In genomic region chr12:14824012-14824634, GRCh38 we compare ENCODE assay signal across 27 cellular contexts. TPM values are rescaled to one million over a fixed set of nuclear protein-coding genes. Genes with fewer than 3 reads are reported as not detected.
DNase-seq lines count a peak whose midpoint lies in the region; ATAC-seq and TF ChIP-seq lines count a peak whose summit lies in the region.
"Had no signal": no experiment of that assay in that cellular context is flagged by ENCODE, and none has a peak within 500 bp of the region (broad histone marks: within the 10 kb centered on the region; RNA-seq: fewer than 3 reads in every experiment).

No MANE protein-coding gene starts in this region.

- no peaks in the 10 kb centered on the region for H3K9me3 Mint-ChIP-seq in effector memory CD8-positive, alpha-beta T cell
- H3K9me3 Mint-ChIP-seq: activated CD4-positive, alpha-beta memory T cell treated with anti-CD3 and anti-CD28 coated beads, Interleukin-2, amount 10 ng/mL, durations not matched to agents 7 days and 5 days; activated naive CD4-positive, alpha-beta T cell treated with anti-CD3 and anti-CD28 coated beads, Interleukin-2, amount 10 ng/mL, durations not matched to agents 7 days and 5 days; CD8-positive, alpha-beta T cell; memory B cell; T-helper 2 cell treated with Interferon-gamma antibody and Interleukin-4, amounts not matched to agents 5 μg/mL and 100 μg/mL, for 36 hours had no signal

- H3K36me3 Mint-ChIP-seq in effector memory CD8-positive, alpha-beta T cell (ENCODE audit: insufficient read depth), result no peaks in the 10 kb centered on the region
- H3K36me3 Mint-ChIP-seq: activated naive CD4-positive, alpha-beta T cell treated with anti-CD3 and anti-CD28 coated beads, Interleukin-2, amount 10 ng/mL, durations not matched to agents 7 days and 5 days; CD8-positive, alpha-beta T cell had no signal

- no peak for TF ChIP-seq CTCF in foreskin keratinocyte (conservative IDR thresholded peaks at IDR 0.05)

- peaks cover 0 to 9% of the 10 kb centered on the region in 2 donors for H3K27me3 Mint-ChIP-seq in effector memory CD8-positive, alpha-beta T cell
- H3K27me3 Mint-ChIP-seq: activated CD4-positive, alpha-beta memory T cell treated with anti-CD3 and anti-CD28 coated beads, Interleukin-2, amount 10 ng/mL, durations not matched to agents 7 days and 5 days; memory B cell had no signal

- H3K4me1 ChIP-seq in foreskin keratinocyte, result peaks cover 9% of the 10 kb centered on the region
- H3K4me1 ChIP-seq: Peyer's patch, transverse colon had no signal

- no peak for DNase-seq in activated CD4-positive, CD25-positive, alpha-beta regulatory T cell treated with anti-CD3 and anti-CD28 coated beads, Interleukin-2, amount 50 U/mL, for 72 hours
- DNase-seq in RKO (ENCODE audit: low spot score) (peak; percentile 52), foreskin keratinocyte (peak in 1 of 2 donors; percentile 54)
- no peak for DNase-seq in effector memory CD8-positive, alpha-beta T cell
- DNase-seq: 8988T; activated CD4-positive, alpha-beta memory T cell treated with anti-CD3 and anti-CD28 coated beads, Interleukin-2, amount 10 ng/mL, durations not matched to agents 7 days and 5 days; activated naive CD4-positive, alpha-beta T cell treated with anti-CD3 and anti-CD28 coated beads, Interleukin-2, amount 10 ng/mL, durations not matched to agents 7 days and 5 days; AML-193; aorta; caudate nucleus; CD8-positive, alpha-beta T cell; dermis blood vessel endothelial cell; head of caudate nucleus; left cardiac atrium; NCI-H187 treated with DMSO at 0.1 percent for 48 hours; NCI-H526 treated with DMSO at 0.1 percent for 48 hours; Peyer's patch; transverse colon had no signal

- peak; percentile 81 to 85 for ATAC-seq in activated CD4-positive, CD25-positive, alpha-beta regulatory T cell treated with anti-CD3 and anti-CD28 coated beads, Interleukin-2, amount 50 U/mL, for 24 hours
- ATAC-seq in GM18858 (IDR thresholded peaks at IDR 0.05; ENCODE audit: unreplicated experiment), result peak; percentile 40
- peak; percentile 90 for ATAC-seq in foreskin keratinocyte
- ATAC-seq in HG02588 (IDR thresholded peaks at IDR 0.05; ENCODE audit: unreplicated experiment), result no peak
- ATAC-seq in effector memory CD8-positive, alpha-beta T cell (replicated peaks), result no peak
- ATAC-seq in HG02678 (IDR thresholded peaks at IDR 0.05; ENCODE audit: unreplicated experiment), result no peak
- ATAC-seq: CD8-positive, alpha-beta T cell; left cardiac atrium had no signal

- H3K4me1 Mint-ChIP-seq in effector memory CD8-positive, alpha-beta T cell (ENCODE audit: low read depth in 2 of 2), result no peaks in the 10 kb centered on the region
- H3K4me1 Mint-ChIP-seq: memory B cell had no signal

- no peak overlapping the region for H3K27ac Mint-ChIP-seq in effector memory CD8-positive, alpha-beta T cell
- H3K27ac Mint-ChIP-seq: activated CD4-positive, alpha-beta memory T cell treated with anti-CD3 and anti-CD28 coated beads, Interleukin-2, amount 10 ng/mL, durations not matched to agents 7 days and 5 days; activated naive CD4-positive, alpha-beta T cell treated with anti-CD3 and anti-CD28 coated beads, Interleukin-2, amount 10 ng/mL, durations not matched to agents 7 days and 5 days; CD8-positive, alpha-beta T cell; memory B cell; T-helper 2 cell treated with Interferon-gamma antibody and Interleukin-4, amounts not matched to agents 5 μg/mL and 100 μg/mL, for 36 hours had no signal

- H3K27ac ChIP-seq in foreskin keratinocyte, result peak overlapping the region; percentile 37
- H3K27ac ChIP-seq: Peyer's patch, transverse colon, VCaP had no signal

- no peak overlapping the region for H3K4me3 Mint-ChIP-seq in effector memory CD8-positive, alpha-beta T cell
- H3K4me3 Mint-ChIP-seq: activated CD4-positive, alpha-beta memory T cell treated with anti-CD3 and anti-CD28 coated beads, Interleukin-2, amount 10 ng/mL, durations not matched to agents 7 days and 5 days; activated naive CD4-positive, alpha-beta T cell treated with anti-CD3 and anti-CD28 coated beads, Interleukin-2, amount 10 ng/mL, durations not matched to agents 7 days and 5 days; CD8-positive, alpha-beta T cell; memory B cell; T-helper 2 cell treated with Interferon-gamma antibody and Interleukin-4, amounts not matched to agents 5 μg/mL and 100 μg/mL, for 36 hours had no signal

- no peaks in the 10 kb centered on the region for H3K27me3 ChIP-seq in foreskin keratinocyte
- H3K27me3 ChIP-seq: Peyer's patch, transverse colon had no signal

RNA-seq across cellular contexts. Expression of gene SMCO3, which starts 10.1 kb away (rescaled TPM):
- not detected in 2 replicates for total RNA-seq in foreskin keratinocyte
- polyA plus RNA-seq in foreskin keratinocyte, result not detected in 2 replicates
- total RNA-seq: activated CD4-positive, alpha-beta memory T cell treated with anti-CD3 and anti-CD28 coated beads, Interleukin-2, amount 10 ng/mL, durations not matched to agents 7 days and 5 days; CD8-positive, alpha-beta T cell; G401; Peyer's patch; transverse colon had no signal

RNA-seq across cellular contexts. Expression of gene ART4, which starts 19.2 kb away (rescaled TPM):
- not detected in 2 replicates for total RNA-seq in foreskin keratinocyte
- polyA plus RNA-seq in foreskin keratinocyte, result not detected in 2 replicates
- total RNA-seq: activated CD4-positive, alpha-beta memory T cell treated with anti-CD3 and anti-CD28 coated beads, Interleukin-2, amount 10 ng/mL, durations not matched to agents 7 days and 5 days; CD8-positive, alpha-beta T cell; G401; SK-MEL-5 had no signal

RNA-seq across cellular contexts. Expression of gene C12orf60, which starts 20.7 kb away (rescaled TPM):
- total RNA-seq in foreskin keratinocyte, result 1.8 and 1.9 TPM in 2 replicates
- polyA plus RNA-seq in foreskin keratinocyte, result 1.9 and 2.0 TPM in 2 replicates

RNA-seq across cellular contexts. Expression of gene WBP11, which starts 20.8 kb away (rescaled TPM):
- 37.3 and 42.6 TPM in 2 replicates for total RNA-seq in foreskin keratinocyte
- polyA plus RNA-seq in foreskin keratinocyte, result 22.2 and 28.7 TPM in 2 replicates

Comparison
In these comparisons a context has a peak if more than half of its experiments do, and no peak if none do; other contexts are left out.
1. ATAC-seq: peak in activated CD4-positive, CD25-positive, alpha-beta regulatory T cell treated with anti-CD3 and anti-CD28 coated beads, Interleukin-2, amount 50 U/mL, for 24 hours (2 of 2), GM18858 (single experiment) and foreskin keratinocyte (single experiment); none in HG02588 (single experiment), effector memory CD8-positive, alpha-beta T cell (single experiment) and HG02678 (single experiment).